1 cellular context compared by ENCODE assay signal in genomic region chr15:58458076-58458475, GRCh38.
TF ChIP-seq lines count a peak whose summit lies in the region.

No MANE protein-coding gene starts in this region.

TF ChIP-seq in HepG2, 621 proteins besides CTCF, POLR2A, EP300 and RAD21 (continued from another document and continues in another):
- no peak for TF ChIP-seq DZIP1 (CRISPR knock-in tag; IDR thresholded peaks at IDR 0.05)
- peak; percentile 89 for TF ChIP-seq NCOR1 (IDR thresholded peaks at IDR 0.05; ENCODE audit: borderline replicate concordance, low read length)
- TF ChIP-seq ATAD3A (CRISPR knock-in tag; IDR thresholded peaks at IDR 0.05), result no peak
- peak; percentile 97 for TF ChIP-seq RARA (CRISPR knock-in tag; IDR thresholded peaks at IDR 0.05)
- TF ChIP-seq ZNF878 (CRISPR knock-in tag; IDR thresholded peaks at IDR 0.05), result no peak
- TF ChIP-seq MIER3 (CRISPR knock-in tag; IDR thresholded peaks at IDR 0.05; ENCODE audit: borderline replicate concordance), result no peak
- TF ChIP-seq KDM5B (CRISPR knock-in tag; IDR thresholded peaks at IDR 0.05; ENCODE audit: borderline replicate concordance), result no peak
- TF ChIP-seq MAZ (IDR thresholded peaks at IDR 0.05; ENCODE audit: borderline replicate concordance, low read depth, low read length), result no peak
- TF ChIP-seq MAZ (CRISPR knock-in tag; IDR thresholded peaks at IDR 0.05; ENCODE audit: low read depth), result no peak
- TF ChIP-seq ZBTB33 (CRISPR knock-in tag; IDR thresholded peaks at IDR 0.05), result no peak
- no peak for TF ChIP-seq MLXIP (CRISPR knock-in tag; IDR thresholded peaks at IDR 0.05; ENCODE audit: borderline replicate concordance)
- no peak for TF ChIP-seq ISX (CRISPR knock-in tag; conservative IDR thresholded peaks at IDR 0.05)
- TF ChIP-seq NR1H2 (CRISPR knock-in tag; IDR thresholded peaks at IDR 0.05; ENCODE audit: borderline replicate concordance, low read depth), result no peak
- no peak for TF ChIP-seq PTBP1 (IDR thresholded peaks at IDR 0.05; ENCODE audit: low read depth, low read length, poor library complexity, severe bottlenecking)
- no peak for TF ChIP-seq ZNF550 (CRISPR knock-in tag; IDR thresholded peaks at IDR 0.05; ENCODE audit: borderline replicate concordance)
- TF ChIP-seq NKX3-1 (CRISPR knock-in tag; IDR thresholded peaks at IDR 0.05), result no peak
- TF ChIP-seq TFAP4 (IDR thresholded peaks at IDR 0.05; ENCODE audit: borderline replicate concordance, low read depth), result peak; percentile 78; the same call in 1 of the 2 replicates
- TF ChIP-seq BATF2 (CRISPR knock-in tag; IDR thresholded peaks at IDR 0.05), result no peak
- no peak for TF ChIP-seq ZNF460 (CRISPR knock-in tag; IDR thresholded peaks at IDR 0.05; ENCODE audit: borderline replicate concordance)
- no peak for TF ChIP-seq ZNF501 (CRISPR knock-in tag; IDR thresholded peaks at IDR 0.05)
- TF ChIP-seq ZNF740 (CRISPR knock-in tag; IDR thresholded peaks at IDR 0.05), result no peak
- no peak; the same call in 1 of the 2 replicates for TF ChIP-seq AHDC1 (CRISPR knock-in tag; IDR thresholded peaks at IDR 0.05; ENCODE audit: borderline replicate concordance)
- peak; percentile 92 for TF ChIP-seq TBL1XR1 (IDR thresholded peaks at IDR 0.05; ENCODE audit: borderline replicate concordance, low read length, partially characterized antibody)
- no peak for TF ChIP-seq ZNF224 (CRISPR knock-in tag; IDR thresholded peaks at IDR 0.05)
- peak; percentile 50 for TF ChIP-seq TCF7 (IDR thresholded peaks at IDR 0.05; ENCODE audit: low read depth)
- TF ChIP-seq KLF6 (CRISPR knock-in tag; IDR thresholded peaks at IDR 0.05), result no peak
- TF ChIP-seq ZNF281 (CRISPR knock-in tag; IDR thresholded peaks at IDR 0.05; ENCODE audit: borderline replicate concordance), result peak; percentile 79; the same call in 1 of the 2 replicates
- TF ChIP-seq ZNF180 (CRISPR knock-in tag; IDR thresholded peaks at IDR 0.05; ENCODE audit: borderline replicate concordance, low read depth), result no peak
- TF ChIP-seq AKAP8 (CRISPR knock-in tag; IDR thresholded peaks at IDR 0.05), result no peak
- TF ChIP-seq ZNF530 (CRISPR knock-in tag; IDR thresholded peaks at IDR 0.05; ENCODE audit: low read depth), result no peak
- TF ChIP-seq ZFP91 (CRISPR knock-in tag; IDR thresholded peaks at IDR 0.05; ENCODE audit: borderline replicate concordance), result no peak
- no peak for TF ChIP-seq HDAC1 (CRISPR knock-in tag; IDR thresholded peaks at IDR 0.05)
- TF ChIP-seq SETDB1 (CRISPR knock-in tag; IDR thresholded peaks at IDR 0.05; ENCODE audit: borderline replicate concordance), result no peak
- TF ChIP-seq RFX5 (IDR thresholded peaks at IDR 0.05; ENCODE audit: low read depth, low read length), result no peak
- TF ChIP-seq DRAP1 (CRISPR knock-in tag; IDR thresholded peaks at IDR 0.05), result no peak
- TF ChIP-seq MTERF4 (CRISPR knock-in tag; IDR thresholded peaks at IDR 0.05), result no peak
- TF ChIP-seq ZNF543 (CRISPR knock-in tag; IDR thresholded peaks at IDR 0.05), result no peak
